12 cellular contexts compared by ENCODE assay signal in genomic region chr1:166695115-166695514, GRCh38.
"Had no signal": no experiment of that assay in that cellular context is flagged by ENCODE, and none has a peak within 500 bp of the region (broad histone marks: within the 10 kb centered on the region; RNA-seq: fewer than 3 reads in every experiment).

No MANE protein-coding gene starts in this region.

- DNase-seq: activated CD4-positive, alpha-beta memory T cell treated with anti-CD3 and anti-CD28 coated beads, Interleukin-2, amount 10 ng/mL, durations not matched to agents 7 days and 5 days; activated CD4-positive, alpha-beta T cell treated with anti-CD3 and anti-CD28 coated beads for 48 hours; activated CD4-positive, CD25-positive, alpha-beta regulatory T cell; activated CD8-positive, alpha-beta memory T cell treated with anti-CD3 and anti-CD28 coated beads, Interleukin-2, amount 10 ng/mL, durations not matched to agents 7 days and 5 days; amniotic stem cell; foreskin fibroblast; left ventricle myocardium superior; nephron progenitor cell; nucleus accumbens; posterior cingulate gyrus; retina; stimulated activated naive CD4-positive, alpha-beta T cell had no signal
